ENCODE assay signal across 9 cellular contexts in the genomic region with DNA sequence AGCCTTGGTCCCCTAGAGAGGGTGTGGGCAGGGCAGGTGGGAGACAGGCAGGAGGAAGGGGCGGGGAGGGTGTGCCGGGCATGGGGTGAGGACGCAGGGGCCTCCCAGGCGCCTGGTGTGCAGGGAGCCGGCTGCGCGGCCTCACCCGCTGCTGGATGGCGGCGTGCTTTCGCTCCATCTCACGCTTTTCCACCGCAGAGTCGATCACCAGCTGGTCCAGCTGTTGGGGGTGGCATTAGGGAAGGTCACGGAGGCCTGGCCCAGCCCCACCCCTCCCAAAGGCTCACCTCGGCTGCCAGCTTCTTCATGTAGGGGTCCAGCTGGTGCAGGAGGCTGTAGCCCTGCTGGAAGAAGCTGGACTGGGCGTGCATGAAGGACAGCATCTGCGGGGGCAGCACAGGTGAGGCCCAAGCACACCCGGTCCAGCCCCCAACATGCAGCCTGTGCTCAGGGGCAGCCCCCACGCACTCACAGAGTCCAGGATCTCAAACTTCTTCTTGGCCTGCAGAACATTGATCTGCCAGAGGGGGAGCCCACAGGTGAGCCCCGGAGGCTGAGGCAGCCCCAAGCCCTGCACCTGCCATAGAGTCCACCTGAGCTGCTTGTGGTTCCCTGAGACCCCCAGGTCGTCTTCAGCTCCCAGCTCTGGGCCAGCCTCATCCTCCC. TPM values are rescaled to one million over a fixed set of nuclear protein-coding genes. Genes with fewer than 3 reads are reported as not detected.
A peak's percentile ranks its signal among the peaks of the same experiment; 100 is the strongest.
DNase-seq lines count a peak whose midpoint lies in the region; ATAC-seq, FAIRE-seq and TF ChIP-seq lines count a peak whose summit lies in the region.
"Had no signal": no experiment of that assay in that cellular context is flagged by ENCODE, and none has a peak within 500 bp of the region (broad histone marks: within the 10 kb centered on the region; RNA-seq: fewer than 3 reads in every experiment).

No MANE protein-coding gene starts in this region.

- no peak overlapping the region for H2AFZ ChIP-seq in IMR-90 (replicated peaks; ENCODE audit: low read length, poor library complexity)
- no peak overlapping the region for H2AFZ ChIP-seq in GM12878 (ENCODE audit: control insufficient read depth, low read depth, low read length)

- peaks cover 0 to 3% of the 10 kb centered on the region in 2 donors for H3K4me1 Mint-ChIP-seq in natural killer cell

- no peak overlapping the region for H4K8ac ChIP-seq in IMR-90 (ENCODE audit: low read depth in 2 of 2, low read length in 2 of 2)

- no peak overlapping the region for H2AK5ac ChIP-seq in IMR-90 (ENCODE audit: low read depth, low read length)

- CTCF ChIA-PET in IMR-90 (lab: Yijun Ruan, JAX): interaction anchor here (0.6 kb wide), 1 partner anchor 287 kb away, joined by 4 read pairs; no protein-coding TSS in a partner anchor
- CTCF ChIA-PET in GM12878 (lab: Yijun Ruan, JAX): interaction anchor here (1.0 to 1.2 kb wide), 2 partner anchors 36 to 267 kb away, joined by 3 to 4 read pairs; no protein-coding TSS in a partner anchor

- peaks cover 3 to 30% of the 10 kb centered on the region in 2 experiments; a peak in 3 of 4 replicates for H3K79me1 ChIP-seq in IMR-90 (ENCODE audit: low read depth in 1 of 2, low read length in 2 of 2)

- DNase-seq in NCI-H1105 treated with DMSO at 0.1 percent for 48 hours (lab: John Stamatoyannopoulos, UW) (peak; percentile 18), NCI-H1105 (lab: John Stamatoyannopoulos, UW) (no peak), IMR-90 (no peak), GM12878 (ENCODE audit: low read depth, low spot score) (no peak), natural killer cell (no peak), Right ventricle myocardium inferior (ENCODE audit: missing footprints) (no peak), GF-D8 (lab: John Stamatoyannopoulos, UW) (no peak)

- H3K36me3 Mint-ChIP-seq in natural killer cell: no peaks in the 10 kb centered on the region

- peaks cover 29% of the 10 kb centered on the region for H3K36me3 ChIP-seq in IMR-90 (ENCODE audit: control insufficient read depth, insufficient read depth, low read length)
- H3K36me3 ChIP-seq in GM12878 (ENCODE audit: control insufficient read depth in 2 of 2, insufficient read depth in 2 of 2, low read length in 1 of 2): no peaks in the 10 kb centered on the region

- no peak overlapping the region for H3K14ac ChIP-seq in IMR-90 (replicated peaks; ENCODE audit: low read depth, low read length)

- peaks cover 6% of the 10 kb centered on the region for H3K4me1 ChIP-seq in IMR-90 (ENCODE audit: control insufficient read depth, insufficient read depth, low read length)
- H3K4me1 ChIP-seq in GM12878 (ENCODE audit: control insufficient read depth, insufficient read depth, low read length): peaks cover 3% of the 10 kb centered on the region

- no peak overlapping the region for H2BK5ac ChIP-seq in IMR-90 (ENCODE audit: low read depth, low read length, poor library complexity, severe bottlenecking)

- TF ChIP-seq RAD21 in IMR-90 (IDR thresholded peaks at IDR 0.05; ENCODE audit: low read length) (no peak), GM12878 (IDR thresholded peaks at IDR 0.05; ENCODE audit: insufficient read depth, low read depth, low read length) (no peak)

- no peak overlapping the region for H3K27ac Mint-ChIP-seq in natural killer cell
- H3K27ac Mint-ChIP-seq: T-helper 1 cell treated with Interleukin-12 subunit alpha and Interleukin-12 subunit beta and Interleukin-4 antibody, amounts not matched to agents 30 μg/mL and 1 μg/mL, for 36 hours had no signal

- TF ChIP-seq CTCF in IMR-90 (conservative IDR thresholded peaks at IDR 0.05; ENCODE audit: low read depth, low read length) (peak; percentile 13; the same call in 1 of the 2 replicates), GM12878 (IDR thresholded peaks at IDR 0.05 in 2 of 3, conservative IDR thresholded peaks at IDR 0.05 in 1 of 3; ENCODE audit: control insufficient read depth in 2 of 3, extremely low read depth in 1 of 3, insufficient read depth in 1 of 3, low read depth in 3 of 3, low read length in 3 of 3) (peak; percentile 51 to 72 (median 55)), natural killer cell (IDR thresholded peaks at IDR 0.05) (peak; percentile 36)

- no peak overlapping the region for H3K4me3 ChIP-seq in IMR-90 (ENCODE audit: insufficient read depth, low read depth, low read length)
- H3K4me3 ChIP-seq in GM12878: no peak overlapping the region

- SMC1A ChIA-PET in GM12878 (lab: Charles Lee; ENCODE audit: uncharacterized antibody, unreplicated experiment): no interaction called here

- no peak overlapping the region for H2AK9ac ChIP-seq in IMR-90 (replicated peaks; ENCODE audit: low read depth, low read length, poor library complexity)

- H3K27me3 Mint-ChIP-seq in natural killer cell (ENCODE audit: low read depth in 2 of 2): no peaks in the 10 kb centered on the region

- no peak overlapping the region for H3K9ac ChIP-seq in IMR-90 (ENCODE audit: low read depth, low read length)
- no peak overlapping the region for H3K9ac ChIP-seq in GM12878 (ENCODE audit: control insufficient read depth, insufficient read depth, low read length)

- no peak overlapping the region for H3K4me2 ChIP-seq in IMR-90 (ENCODE audit: low read depth, low read length)
- no peak overlapping the region for H3K4me2 ChIP-seq in GM12878 (ENCODE audit: control insufficient read depth, insufficient read depth)

- H3K4ac ChIP-seq in IMR-90 (ENCODE audit: low read depth, low read length): no peak overlapping the region

- no peak overlapping the region for H4K91ac ChIP-seq in IMR-90 (ENCODE audit: insufficient read depth, low read depth, low read length)

- H3K4me3 Mint-ChIP-seq in natural killer cell: no peak overlapping the region
- H3K4me3 Mint-ChIP-seq: T-helper 1 cell treated with Interleukin-12 subunit alpha and Interleukin-12 subunit beta and Interleukin-4 antibody, amounts not matched to agents 30 μg/mL and 1 μg/mL, for 36 hours had no signal

- no peak for TF ChIP-seq EP300 in GM12878 (IDR thresholded peaks at IDR 0.05; ENCODE audit: borderline replicate concordance in 1 of 2, control insufficient read depth in 1 of 2, low read depth in 2 of 2, low read length in 2 of 2)

- no peak overlapping the region for H3K23ac ChIP-seq in IMR-90 (ENCODE audit: low read depth, low read length)

- H3K56ac ChIP-seq in IMR-90 (ENCODE audit: extremely low read depth, insufficient read depth, low read length): no peak overlapping the region

- H3K9me1 ChIP-seq in IMR-90 (ENCODE audit: insufficient read depth, low read length): no peaks in the 10 kb centered on the region

- POLR2A ChIA-PET in IMR-90 (lab: Charles Lee; ENCODE audit: unreplicated experiment) (interaction anchor here (0.6 kb wide), 1 partner anchor 10 kb away, joined by 4 read pairs; no protein-coding TSS in a partner anchor), GM12878 (lab: Charles Lee) (no interaction called here)

- ATAC-seq in IMR-90 (ENCODE audit: low read depth) (no peak), GM12878 (peak; percentile 86), natural killer cell (peak in 2 of 3 donors; percentile 46 to 48), HG03521 (IDR thresholded peaks at IDR 0.05; ENCODE audit: unreplicated experiment) (no peak), Right ventricle myocardium inferior (no peak)

- dilution Hi-C loops in IMR-90 (cut with HindIII; ENCODE audit: low sequenced_read_pairs, unreplicated experiment): no loop called here

- TF ChIP-seq POLR2A in IMR-90 (IDR thresholded peaks at IDR 0.05; ENCODE audit: low read depth, low read length): no peak
- TF ChIP-seq POLR2A in GM12878 (IDR thresholded peaks at IDR 0.05; ENCODE audit: low read depth, low read length): no peak

- H4K20me1 ChIP-seq in IMR-90 (ENCODE audit: insufficient read depth, low read length) (peaks cover 33% of the 10 kb centered on the region), GM12878 (ENCODE audit: control insufficient read depth, insufficient read depth) (no peaks in the 10 kb centered on the region)

- no TSS peak for BruUV-seq in IMR-90 (replicated peaks; lab: Mats Ljungman, UMichigan)
- no TSS peak for BruUV-seq in GM12878 (replicated peaks; lab: Mats Ljungman, UMichigan)

- in situ Hi-C loops in IMR-90 (cut with MboI; ENCODE audit: low sequenced_read_pairs) (no loop called here), GM12878 (cut with MboI) (no loop called here)

- H2BK20ac ChIP-seq in IMR-90 (ENCODE audit: low read depth, low read length): no peak overlapping the region

- no peaks in the 10 kb centered on the region; the same call in 1 of the 2 replicates for H3K79me2 ChIP-seq in GM12878 (ENCODE audit: control insufficient read depth, insufficient read depth, low read length)

- H4K5ac ChIP-seq in IMR-90 (ENCODE audit: low read depth, low read length): no peak overlapping the region

- H3K18ac ChIP-seq in IMR-90 (ENCODE audit: low read depth, low read length): no peak overlapping the region

- H3K27me3 ChIP-seq in IMR-90 (ENCODE audit: control insufficient read depth, insufficient read depth, low read length) (no peaks in the 10 kb centered on the region), GM12878 (replicated peaks in 1 of 2; ENCODE audit: control insufficient read depth in 2 of 2, insufficient read depth in 2 of 2, low read length in 1 of 2) (no peaks in the 10 kb centered on the region)

- intact Hi-C loops in IMR-90 (cut with micrococcal nuclease) (no loop called here), GM12878 (cut with micrococcal nuclease; ENCODE audit: unreplicated experiment) (no loop called here), natural killer cell (cut with micrococcal nuclease) (no loop called here), Right ventricle myocardium inferior (cut with DNase I) (no loop called here)

- peak; percentile 35 for FAIRE-seq in GM12878 (lab: Jason Lieb, UNC)

- RAD21 ChIA-PET in GM12878 (lab: Charles Lee; ENCODE audit: unreplicated experiment): no interaction called here

- H3K27ac ChIP-seq in IMR-90 (ENCODE audit: insufficient read depth, low read length) (no peak overlapping the region), GM12878 (ENCODE audit: control insufficient read depth, insufficient read depth) (no peak overlapping the region)

- H3K9me3 Mint-ChIP-seq in natural killer cell: no peaks in the 10 kb centered on the region
- H3K9me3 Mint-ChIP-seq: T-helper 1 cell treated with Interleukin-12 subunit alpha and Interleukin-12 subunit beta and Interleukin-4 antibody, amounts not matched to agents 30 μg/mL and 1 μg/mL, for 36 hours had no signal

- H2BK15ac ChIP-seq in IMR-90 (ENCODE audit: low read depth, low read length): no peak overlapping the region

- H2BK120ac ChIP-seq in IMR-90 (ENCODE audit: low read depth, low read length): no peak overlapping the region

- WGBS in IMR-90 (ENCODE audit: extremely low coverage in 2 of 2, insufficient read length in 1 of 2), 2 experiments: 90% methylated on average over 4 of the region's 22 CpGs; no CpG with 5 or more reads in 1 of the 2 experiments
- WGBS in GM12878 (ENCODE audit: insufficient coverage, insufficient replicate concordance, low lambda C conversion rate, missing lambda C conversion rate): 72% methylated on average over 20 of the region's 22 CpGs

- H3K9me3 ChIP-seq in IMR-90 (ENCODE audit: control insufficient read depth, insufficient read depth, low read length) (no peaks in the 10 kb centered on the region), GM12878 (replicated peaks; ENCODE audit: control insufficient read depth, insufficient read depth, low read length) (no peaks in the 10 kb centered on the region)

RNA-seq across cellular contexts. Expression of a gene that starts 7.9 kb away (rescaled TPM):
- total RNA-seq in IMR-90 (2012; rRNA removed): 13.3 and 15.3 TPM in 2 replicates
- polyA plus RNA-seq in IMR-90 (2012; rRNA removed): 58.2 and 75.2 TPM in 2 replicates
- 27.8 and 31.6 TPM in 2 replicates for polyA plus RNA-seq in IMR-90 (2012; cell fraction: cytosol; rRNA removed)
- polyA plus RNA-seq in IMR-90 (2012; cell fraction: nucleus; rRNA removed; ENCODE audit: low replicate concordance): 477 and 1,309 TPM in 2 replicates
- total RNA-seq in GM12878 (2013; cell fraction: nucleolus; rRNA removed): 33.1 and 35.9 TPM in 2 replicates
- total RNA-seq in GM12878 (2014; rRNA removed): 17.6 and 22.1 TPM in 2 replicates
- 4.0 and 4.4 TPM in 2 replicates for total RNA-seq in GM12878 (2014; rRNA removed; fragmentation: Illumina TruSeq; extraction: Trizol)
- total RNA-seq in GM12878 (2021): 29.8 and 34.2 TPM in 2 replicates
- 3.8 TPM for polyA plus RNA-seq in GM12878 (2011; ENCODE audit: low read depth)
- polyA plus RNA-seq in GM12878 (2011; rRNA removed): 4.6 and 8.3 TPM in 2 replicates
- polyA plus RNA-seq in GM12878 (2011; cell fraction: cytosol; rRNA removed): 7.2 and 11.7 TPM in 2 replicates
- 255 and 314 TPM in 2 replicates for polyA plus RNA-seq in GM12878 (2011; cell fraction: nucleus; rRNA removed)
- polyA plus RNA-seq in GM12878 (2012): 21.5 and 22.5 TPM in 2 replicates
- 0.62 and 4.5 TPM in 2 replicates for polyA plus RNA-seq in GM12878 (2014; fragmentation: Illumina TruSeq; extraction: Trizol)
- under 1 TPM; 0.05 to 0.11 TPM for polyA plus RNA-seq in GM12878 (2014; fragmentation: Nextera tagmentation; extraction: Ambion mirVana)
- polyA plus RNA-seq in GM12878 (2014; rRNA removed): 28.1 and 32.7 TPM in 2 replicates
- 10 to 100 TPM in 1 of 2 experiments, 1 to 10 TPM in 1; 5.9 to 10.9 TPM for polyA plus RNA-seq in GM12878 (2016; fragmentation: Nextera tagmentation; extraction: Ambion mirVana)
- polyA minus RNA-seq in GM12878 (2011; rRNA and poly(A)+ RNA removed): 11.4 and 14.2 TPM in 2 replicates
- 8.3 and 17.0 TPM in 2 replicates for polyA minus RNA-seq in GM12878 (2011; cell fraction: cytosol; rRNA and poly(A)+ RNA removed)
- polyA minus RNA-seq in GM12878 (2011; cell fraction: nucleus; rRNA and poly(A)+ RNA removed): 20.7 and 27.7 TPM in 2 replicates
- 10 to 100 TPM; 56.1 to 59.7 (median 59.0) TPM for total RNA-seq in natural killer cell
- total RNA-seq in Right ventricle myocardium inferior: 57.3 TPM

RNA-seq across cellular contexts. Expression of a gene that starts 8.6 kb away (rescaled TPM):
- total RNA-seq in IMR-90 (2012; rRNA removed): 10.9 and 13.3 TPM in 2 replicates
- polyA plus RNA-seq in IMR-90 (2012; rRNA removed): 33.0 and 43.6 TPM in 2 replicates
- 26.4 and 45.6 TPM in 2 replicates for polyA plus RNA-seq in IMR-90 (2012; cell fraction: cytosol; rRNA removed)
- polyA plus RNA-seq in IMR-90 (2012; cell fraction: nucleus; rRNA removed; ENCODE audit: low replicate concordance): 34.1 and 86.3 TPM in 2 replicates
- 17.6 and 24.8 TPM in 2 replicates for total RNA-seq in GM12878 (2013; cell fraction: nucleolus; rRNA removed)
- total RNA-seq in GM12878 (2014; rRNA removed): 21.3 and 28.4 TPM in 2 replicates
- 5.3 and 6.0 TPM in 2 replicates for total RNA-seq in GM12878 (2014; rRNA removed; fragmentation: Illumina TruSeq; extraction: Trizol)
- 26.0 and 27.2 TPM in 2 replicates for total RNA-seq in GM12878 (2021)
- polyA plus RNA-seq in GM12878 (2011; ENCODE audit: low read depth): 3.3 TPM
- 1.9 and 5.0 TPM in 2 replicates for polyA plus RNA-seq in GM12878 (2011; rRNA removed)
- polyA plus RNA-seq in GM12878 (2011; cell fraction: cytosol; rRNA removed): 10.4 and 19.0 TPM in 2 replicates
- polyA plus RNA-seq in GM12878 (2011; cell fraction: nucleus; rRNA removed): 20.4 and 32.0 TPM in 2 replicates
- 8.7 and 11.0 TPM in 2 replicates for polyA plus RNA-seq in GM12878 (2012)
- 0.13 and 2.5 TPM in 2 replicates for polyA plus RNA-seq in GM12878 (2014; fragmentation: Illumina TruSeq; extraction: Trizol)
- polyA plus RNA-seq in GM12878 (2014; fragmentation: Nextera tagmentation; extraction: Ambion mirVana): 1 to 10 TPM in 1 of 2 experiments, under 1 TPM in 1; 0.16 to 1.5 TPM
- polyA plus RNA-seq in GM12878 (2014; rRNA removed): 24.3 and 28.6 TPM in 2 replicates
- 10 to 100 TPM; 27.5 to 28.4 TPM for polyA plus RNA-seq in GM12878 (2016; fragmentation: Nextera tagmentation; extraction: Ambion mirVana)
- 2.6 and 5.0 TPM in 2 replicates for polyA minus RNA-seq in GM12878 (2011; rRNA and poly(A)+ RNA removed)
- 4.4 and 6.0 TPM in 2 replicates for polyA minus RNA-seq in GM12878 (2011; cell fraction: cytosol; rRNA and poly(A)+ RNA removed)
- polyA minus RNA-seq in GM12878 (2011; cell fraction: nucleus; rRNA and poly(A)+ RNA removed): 13.7 and 28.9 TPM in 2 replicates
- 10 to 100 TPM; 11.1 to 13.0 (median 12.9) TPM for total RNA-seq in natural killer cell
- total RNA-seq in Right ventricle myocardium inferior: 10.3 TPM

RNA-seq across cellular contexts. Expression of a gene that starts 19.6 kb away (rescaled TPM):
- total RNA-seq in IMR-90 (2012; rRNA removed) (0.18 and 0.28 TPM in 2 replicates), GM12878 (2014; rRNA removed) (0.60 and 0.85 TPM in 2 replicates), GM12878 (2014; rRNA removed; fragmentation: Illumina TruSeq; extraction: Trizol) (0.13 and 0.41 TPM in 2 replicates), GM12878 (2021) (1.9 and 2.3 TPM in 2 replicates), natural killer cell (10 to 100 TPM in 1 of 3 donors, 1 to 10 TPM in 2; 6.9 to 13.1 (median 9.4) TPM), Right ventricle myocardium inferior (3.0 TPM)
- polyA plus RNA-seq in IMR-90 (2012; rRNA removed) (3.7 and 4.4 TPM in 2 replicates), GM12878 (2011; rRNA removed) (0.10 and 0.18 TPM in 2 replicates), GM12878 (2014; fragmentation: Illumina TruSeq; extraction: Trizol) (0.06 TPM in 1 of 2 replicates, not detected in the other), GM12878 (2014; fragmentation: Nextera tagmentation; extraction: Ambion mirVana) (under 1 TPM in 1 of 2 experiments, not detected in 1; 0.07 TPM), GM12878 (2014; rRNA removed) (2.0 and 2.3 TPM in 2 replicates), GM12878 (2016; fragmentation: Nextera tagmentation; extraction: Ambion mirVana) (under 1 TPM; 0.11 to 0.62 TPM)
- 1.7 and 3.1 TPM in 2 replicates for polyA plus RNA-seq in IMR-90 (2012; cell fraction: cytosol; rRNA removed)
- 45.3 and 115 TPM in 2 replicates for polyA plus RNA-seq in IMR-90 (2012; cell fraction: nucleus; rRNA removed; ENCODE audit: low replicate concordance)
- total RNA-seq in GM12878 (2013; cell fraction: nucleolus; rRNA removed): 1.4 and 1.6 TPM in 2 replicates
- 0.21 TPM for polyA plus RNA-seq in GM12878 (2011; ENCODE audit: low read depth)
- 0.21 and 0.59 TPM in 2 replicates for polyA plus RNA-seq in GM12878 (2011; cell fraction: cytosol; rRNA removed)
- 8.3 and 8.4 TPM in 2 replicates for polyA plus RNA-seq in GM12878 (2011; cell fraction: nucleus; rRNA removed)
- polyA plus RNA-seq in GM12878 (2012): 2.0 and 2.1 TPM in 2 replicates
- polyA minus RNA-seq in GM12878 (2011; rRNA and poly(A)+ RNA removed): 0.31 TPM in 1 of 2 replicates, not detected in the other
- polyA minus RNA-seq in GM12878 (2011; cell fraction: cytosol; rRNA and poly(A)+ RNA removed): not detected in 2 replicates
- polyA minus RNA-seq in GM12878 (2011; cell fraction: nucleus; rRNA and poly(A)+ RNA removed): 0.85 and 0.96 TPM in 2 replicates

RNA-seq across cellular contexts. Expression of a gene that starts 24.6 kb away (rescaled TPM):
- total RNA-seq in IMR-90 (2012; rRNA removed): 52.5 and 56.1 TPM in 2 replicates
- polyA plus RNA-seq in IMR-90 (2012; rRNA removed): 123 and 134 TPM in 2 replicates
- polyA plus RNA-seq in IMR-90 (2012; cell fraction: cytosol; rRNA removed): 64.0 and 101 TPM in 2 replicates
- polyA plus RNA-seq in IMR-90 (2012; cell fraction: nucleus; rRNA removed; ENCODE audit: low replicate concordance): 495 and 1,105 TPM in 2 replicates
- 160 and 166 TPM in 2 replicates for total RNA-seq in GM12878 (2013; cell fraction: nucleolus; rRNA removed)
- total RNA-seq in GM12878 (2014; rRNA removed): 86.6 and 98.3 TPM in 2 replicates
- total RNA-seq in GM12878 (2014; rRNA removed; fragmentation: Illumina TruSeq; extraction: Trizol): 36.8 and 41.1 TPM in 2 replicates
- 87.3 and 104 TPM in 2 replicates for total RNA-seq in GM12878 (2021)
- 34.7 TPM for polyA plus RNA-seq in GM12878 (2011; ENCODE audit: low read depth)
- polyA plus RNA-seq in GM12878 (2011; rRNA removed): 43.9 and 78.4 TPM in 2 replicates
- 134 and 137 TPM in 2 replicates for polyA plus RNA-seq in GM12878 (2011; cell fraction: cytosol; rRNA removed)
- polyA plus RNA-seq in GM12878 (2011; cell fraction: nucleus; rRNA removed): 386 and 456 TPM in 2 replicates
- polyA plus RNA-seq in GM12878 (2012): 77.9 and 92.3 TPM in 2 replicates
- polyA plus RNA-seq in GM12878 (2014; fragmentation: Illumina TruSeq; extraction: Trizol): 55.2 and 64.2 TPM in 2 replicates
- polyA plus RNA-seq in GM12878 (2014; fragmentation: Nextera tagmentation; extraction: Ambion mirVana): 1 to 10 TPM; 2.5 to 9.4 TPM
- 117 and 130 TPM in 2 replicates for polyA plus RNA-seq in GM12878 (2014; rRNA removed)
- polyA plus RNA-seq in GM12878 (2016; fragmentation: Nextera tagmentation; extraction: Ambion mirVana): 10 to 100 TPM; 77.0 to 79.9 TPM
- polyA minus RNA-seq in GM12878 (2011; rRNA and poly(A)+ RNA removed): 67.1 and 96.1 TPM in 2 replicates
- 30.6 and 47.1 TPM in 2 replicates for polyA minus RNA-seq in GM12878 (2011; cell fraction: cytosol; rRNA and poly(A)+ RNA removed)
- 46.7 and 94.2 TPM in 2 replicates for polyA minus RNA-seq in GM12878 (2011; cell fraction: nucleus; rRNA and poly(A)+ RNA removed)
- total RNA-seq in natural killer cell: 100 to 1,000 TPM; 150 to 189 (median 181) TPM
- total RNA-seq in Right ventricle myocardium inferior: 75.7 TPM

RNA-seq across cellular contexts. Expression of a gene that starts 24.8 kb away (rescaled TPM):
- total RNA-seq in IMR-90 (2012; rRNA removed) (2.7 and 3.1 TPM in 2 replicates), GM12878 (2014; rRNA removed) (16.7 and 21.2 TPM in 2 replicates), GM12878 (2014; rRNA removed; fragmentation: Illumina TruSeq; extraction: Trizol) (2.8 and 4.3 TPM in 2 replicates), GM12878 (2021) (19.6 and 20.2 TPM in 2 replicates), natural killer cell (10 to 100 TPM in 2 of 3 donors, 1 to 10 TPM in 1; 8.0 to 14.6 (median 12.3) TPM), Right ventricle myocardium inferior (119 TPM)
- polyA plus RNA-seq in IMR-90 (2012; rRNA removed) (12.1 and 15.4 TPM in 2 replicates), GM12878 (2011; rRNA removed) (1.7 and 2.9 TPM in 2 replicates), GM12878 (2014; fragmentation: Illumina TruSeq; extraction: Trizol) (1.8 TPM in 1 of 2 replicates, not detected in the other), GM12878 (2014; fragmentation: Nextera tagmentation; extraction: Ambion mirVana) (under 1 TPM; 0.06 to 0.18 TPM), GM12878 (2014; rRNA removed) (15.7 and 19.2 TPM in 2 replicates), GM12878 (2016; fragmentation: Nextera tagmentation; extraction: Ambion mirVana) (10 to 100 TPM; 17.7 to 24.3 TPM)
- 7.4 and 21.9 TPM in 2 replicates for polyA plus RNA-seq in IMR-90 (2012; cell fraction: cytosol; rRNA removed)
- 5.6 and 16.7 TPM in 2 replicates for polyA plus RNA-seq in IMR-90 (2012; cell fraction: nucleus; rRNA removed; ENCODE audit: low replicate concordance)
- 16.5 and 18.3 TPM in 2 replicates for total RNA-seq in GM12878 (2013; cell fraction: nucleolus; rRNA removed)
- polyA plus RNA-seq in GM12878 (2011; ENCODE audit: low read depth): 2.5 TPM
- 6.0 and 10.7 TPM in 2 replicates for polyA plus RNA-seq in GM12878 (2011; cell fraction: cytosol; rRNA removed)
- polyA plus RNA-seq in GM12878 (2011; cell fraction: nucleus; rRNA removed): 9.1 and 12.3 TPM in 2 replicates
- 10.1 and 10.4 TPM in 2 replicates for polyA plus RNA-seq in GM12878 (2012)
- polyA minus RNA-seq in GM12878 (2011; rRNA and poly(A)+ RNA removed): 1.8 and 7.2 TPM in 2 replicates
- polyA minus RNA-seq in GM12878 (2011; cell fraction: cytosol; rRNA and poly(A)+ RNA removed): 5.3 and 9.6 TPM in 2 replicates
- polyA minus RNA-seq in GM12878 (2011; cell fraction: nucleus; rRNA and poly(A)+ RNA removed): 11.4 and 14.2 TPM in 2 replicates

Comparison
In these comparisons a context has a peak if more than half of its experiments do, and no peak if none do; other contexts are left out.
1. ATAC-seq: peak in GM12878 (single experiment) and natural killer cell (2 of 3); none in IMR-90 (single experiment), HG03521 (single experiment) and Right ventricle myocardium inferior (single experiment).
2. Peak in every context shown above with its lines, with median percentiles within 50 percentile points of each other: CTCF ChIP-seq.